ENCODE assay signal across 8 cellular contexts in the genomic region with DNA sequence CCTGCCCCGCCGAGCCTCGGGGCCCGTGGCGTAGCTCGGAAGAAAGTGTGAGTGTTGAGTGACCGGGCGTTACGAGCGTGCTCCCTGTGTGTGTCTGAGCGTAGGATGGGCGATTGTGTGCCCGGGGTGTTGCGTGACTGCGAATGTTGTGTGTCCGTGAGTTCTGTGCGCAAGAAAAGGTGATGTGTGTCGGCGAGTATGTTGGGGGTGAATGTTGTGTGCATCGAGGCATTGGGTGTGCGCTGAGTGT. TPM values are rescaled to one million over a fixed set of nuclear protein-coding genes. Genes with fewer than 3 reads are reported as not detected.
DNase-seq lines count a peak whose midpoint lies in the region; ATAC-seq and TF ChIP-seq lines count a peak whose summit lies in the region.

No MANE protein-coding gene starts in this region.

- H3K79me1 ChIP-seq in trophoblast cell (ENCODE audit: low read length), result peaks cover 26% of the 10 kb centered on the region

- H4K20me1 ChIP-seq in OCI-LY1 (ENCODE audit: insufficient read depth, low read length), result no peaks in the 10 kb centered on the region

- H2BK12ac ChIP-seq in trophoblast cell (ENCODE audit: low read length), result peak overlapping the region; percentile 17

- peak overlapping the region; percentile 9 for H2BK120ac ChIP-seq in trophoblast cell (ENCODE audit: insufficient read depth, low read length, poor library complexity)

- H3K36me3 ChIP-seq in OCI-LY1 (ENCODE audit: insufficient read depth, low read length) (no peaks in the 10 kb centered on the region), trophoblast cell (ENCODE audit: control insufficient read depth in 1 of 2, insufficient read depth in 2 of 2, low read length in 2 of 2) (no peaks in the 10 kb centered on the region)

- no peaks in the 10 kb centered on the region for H3K27me3 ChIP-seq in OCI-LY1 (ENCODE audit: insufficient read depth, low read length)
- H3K27me3 ChIP-seq in trophoblast cell (ENCODE audit: insufficient read depth, low read length), result no peaks in the 10 kb centered on the region

- peak overlapping the region; percentile 97 for H3K4me3 Mint-ChIP-seq in Calu3 (ENCODE audit: low read depth, unreplicated experiment)

- peaks cover 19% of the 10 kb centered on the region for H3K4me1 ChIP-seq in OCI-LY1 (ENCODE audit: insufficient read depth, low read length, severe bottlenecking)
- peaks cover 24 to 34% of the 10 kb centered on the region in 2 experiments for H3K4me1 ChIP-seq in trophoblast cell (ENCODE audit: control insufficient read depth in 1 of 2, insufficient read depth in 2 of 2, low read length in 2 of 2)

- peaks cover 21% of the 10 kb centered on the region for H3K27me3 Mint-ChIP-seq in Calu3 (ENCODE audit: unreplicated experiment)

- DNase-seq in Calu3, result no peak
- DNase-seq in epithelial cell of proximal tubule (ENCODE audit: low read depth), result no peak
- no peak for DNase-seq in trophoblast cell
- DNase-seq in superior temporal gyrus (ENCODE audit: extremely low spot score), result no peak
- no peak for DNase-seq in occipital lobe (lab: John Stamatoyannopoulos, UW)
- DNase-seq in kidney glomerular epithelial cell (lab: John Stamatoyannopoulos, UW), result no peak

- no peaks in the 10 kb centered on the region for H3K9me3 Mint-ChIP-seq in Calu3 (ENCODE audit: low read depth, unreplicated experiment)

- H3K27ac ChIP-seq in OCI-LY1 (ENCODE audit: low read depth, low read length, poor library complexity, severe bottlenecking), result no peak overlapping the region
- H3K27ac ChIP-seq in trophoblast cell (ENCODE audit: low read depth, low read length), result no peak overlapping the region

- no peak overlapping the region; the same call in 1 of the 2 replicates for H3K9ac ChIP-seq in OCI-LY1 (ENCODE audit: low read length)
- H3K9ac ChIP-seq in trophoblast cell (ENCODE audit: low read length), result peak overlapping the region; percentile 30

- H2BK5ac ChIP-seq in trophoblast cell (ENCODE audit: low read depth, low read length, poor library complexity), result no peak overlapping the region

- intact Hi-C loops in Calu3 (cut with micrococcal nuclease; ENCODE audit: unreplicated experiment), result loop anchor here (5.0 to 10.0 kb wide), 2 partner anchors 106 to 478 kb away; no protein-coding TSS in a partner anchor

- CTCF ChIA-PET in Calu3 (lab: Charles Lee), result no interaction called here

- H3K4me2 ChIP-seq in OCI-LY1 (ENCODE audit: low read length) (peak overlapping the region; percentile 81), trophoblast cell (ENCODE audit: low read length) (peak overlapping the region; percentile 93)

- H3F3A ChIP-seq in OCI-LY1 (ENCODE audit: insufficient read depth, low read length), result no peaks in the 10 kb centered on the region

- H3K9me3 ChIP-seq in OCI-LY1 (ENCODE audit: low read length) (no peaks in the 10 kb centered on the region), trophoblast cell (ENCODE audit: insufficient read depth, low read depth, low read length) (peaks cover 3% of the 10 kb centered on the region)

- no peak overlapping the region for H3K23ac ChIP-seq in trophoblast cell (ENCODE audit: low read length)

- peaks cover 36% of the 10 kb centered on the region for H3K36me3 Mint-ChIP-seq in Calu3 (ENCODE audit: insufficient read depth, unreplicated experiment)

- no peaks in the 10 kb centered on the region for H3K9me2 ChIP-seq in OCI-LY1 (ENCODE audit: low read depth, low read length)

- no CpG with 5 or more reads among the region's 21 CpGs for WGBS in trophoblast cell (ENCODE audit: extremely low coverage, insufficient coverage, insufficient read length)

- H3K27ac Mint-ChIP-seq in Calu3 (ENCODE audit: unreplicated experiment), result peak overlapping the region; percentile 91

- no TSS peak for BruUV-seq in Calu3 (replicated peaks; lab: Mats Ljungman, UMichigan)

- peak overlapping the region; percentile 40 for H3K14ac ChIP-seq in trophoblast cell (ENCODE audit: low read length)

- H4K91ac ChIP-seq in trophoblast cell (ENCODE audit: low read depth, low read length), result peak overlapping the region; percentile 37

- peaks cover 33% of the 10 kb centered on the region for H3K4me1 Mint-ChIP-seq in Calu3 (ENCODE audit: low read depth, unreplicated experiment)

- H2AFZ ChIP-seq in OCI-LY1 (ENCODE audit: low read length), result no peak overlapping the region
- H2AFZ ChIP-seq in trophoblast cell (ENCODE audit: insufficient read depth, low read length, poor library complexity), result peak overlapping the region; percentile 58

- H3K18ac ChIP-seq in trophoblast cell (ENCODE audit: low read length), result peak overlapping the region; percentile 79

- TF ChIP-seq CTCF in Calu3 (IDR thresholded peaks at IDR 0.05; ENCODE audit: unreplicated experiment) (no peak), OCI-LY1 (IDR thresholded peaks at IDR 0.05; ENCODE audit: low read length) (no peak), epithelial cell of proximal tubule (conservative IDR thresholded peaks at IDR 0.05; ENCODE audit: low read depth, low read length) (no peak)

- peak overlapping the region; percentile 5 for H3K4ac ChIP-seq in trophoblast cell (ENCODE audit: low read depth, low read length)

- H4K8ac ChIP-seq in trophoblast cell (ENCODE audit: low read depth, low read length), result peak overlapping the region; percentile 80

- no peak for ATAC-seq in HG03045 (IDR thresholded peaks at IDR 0.05; ENCODE audit: unreplicated experiment)

- H3K79me2 ChIP-seq in OCI-LY1 (ENCODE audit: insufficient read depth, low read length), result no peaks in the 10 kb centered on the region
- peaks cover 12% of the 10 kb centered on the region for H3K79me2 ChIP-seq in trophoblast cell (ENCODE audit: control insufficient read depth, insufficient read depth, low read length, poor library complexity)

- no peak overlapping the region for H4K12ac ChIP-seq in trophoblast cell (ENCODE audit: low read depth, low read length)

- H3K4me3 ChIP-seq in OCI-LY1 (ENCODE audit: low read depth, low read length, poor library complexity, severe bottlenecking) (peak overlapping the region; percentile 51), epithelial cell of proximal tubule (ENCODE audit: low read depth, low read length) (peak overlapping the region; percentile 81), trophoblast cell (ENCODE audit: low read depth, low read length) (peak overlapping the region; percentile 82)

- no peak overlapping the region for H2AK5ac ChIP-seq in trophoblast cell (ENCODE audit: low read length)

RNA-seq across cellular contexts. Expression of a gene that starts 0.3 kb away (rescaled TPM):
- total RNA-seq in Calu3 (2022) (37.9 and 54.5 TPM in 2 replicates), epithelial cell of proximal tubule (28.1 and 44.7 TPM in 2 replicates), occipital lobe (23.6 TPM)
- polyA plus RNA-seq in trophoblast cell (2013), result 33.5 and 35.1 TPM in 2 replicates

RNA-seq across cellular contexts. Expression of a gene that starts 5.9 kb away (rescaled TPM):
- total RNA-seq in Calu3 (2022) (45.9 and 46.8 TPM in 2 replicates), epithelial cell of proximal tubule (19.7 and 38.8 TPM in 2 replicates), occipital lobe (15.8 TPM)
- polyA plus RNA-seq in trophoblast cell (2013), result 17.6 and 18.9 TPM in 2 replicates

RNA-seq across cellular contexts. Expression of a gene that starts 55.0 kb away (rescaled TPM):
- 64.8 and 65.4 TPM in 2 replicates for total RNA-seq in Calu3 (2022)
- total RNA-seq in epithelial cell of proximal tubule, result 46.4 and 48.2 TPM in 2 replicates
- polyA plus RNA-seq in trophoblast cell (2013), result 84.2 and 87.4 TPM in 2 replicates
- total RNA-seq in occipital lobe, result 38.4 TPM
